In genomic region chr11:65489706-65490310, GRCh38 we compare ENCODE assay signal across 1 cellular context.
A peak's percentile ranks its signal among the peaks of the same experiment; 100 is the strongest.
TF ChIP-seq lines count a peak whose summit lies in the region.

No MANE protein-coding gene starts in this region.

TF ChIP-seq in HepG2, 621 proteins besides CTCF, POLR2A, EP300 and RAD21 (continued from another document and continues in another):
- peak; percentile 49; the same call in 1 of the 2 replicates for TF ChIP-seq MED1 (CRISPR knock-in tag; IDR thresholded peaks at IDR 0.05)
- TF ChIP-seq ZNF724P (CRISPR knock-in tag; IDR thresholded peaks at IDR 0.05; ENCODE audit: borderline replicate concordance): 0 out of 2 replicates have a peak, but pooled peaks have one; percentile 17
- peak; percentile 75 for TF ChIP-seq RARA (CRISPR knock-in tag; IDR thresholded peaks at IDR 0.05)
- TF ChIP-seq ZNF205 (CRISPR knock-in tag; IDR thresholded peaks at IDR 0.05): no peak; the same call in 1 of the 2 replicates
- 0 out of 2 replicates have a peak, but pooled peaks have one; percentile 56 for TF ChIP-seq ZNF615 (CRISPR knock-in tag; IDR thresholded peaks at IDR 0.05; ENCODE audit: borderline replicate concordance)
- TF ChIP-seq NCOA2 (CRISPR knock-in tag; IDR thresholded peaks at IDR 0.05): peak; percentile 55
- TF ChIP-seq HOXA3 (CRISPR knock-in tag; IDR thresholded peaks at IDR 0.05): peak; percentile 62
- TF ChIP-seq ZNF260 (CRISPR knock-in tag; IDR thresholded peaks at IDR 0.05; ENCODE audit: borderline replicate concordance, low read depth): no peak
- no peak for TF ChIP-seq SP140L (CRISPR knock-in tag; IDR thresholded peaks at IDR 0.05; ENCODE audit: borderline replicate concordance)
- 0 out of 2 replicates have a peak, but pooled peaks have one; percentile 70 for TF ChIP-seq ERF (CRISPR knock-in tag; IDR thresholded peaks at IDR 0.05)
- 0 out of 2 replicates have a peak, but pooled peaks have one; percentile 7 for TF ChIP-seq ATF7-NPFF (CRISPR knock-in tag; IDR thresholded peaks at IDR 0.05; ENCODE audit: low read depth)
- peak; percentile 57 for TF ChIP-seq FOSL2 (CRISPR knock-in tag; IDR thresholded peaks at IDR 0.05)
- peak; percentile 63; the same call in 1 of the 2 replicates for TF ChIP-seq ZNF441 (CRISPR knock-in tag; IDR thresholded peaks at IDR 0.05; ENCODE audit: borderline replicate concordance)
- no peak for TF ChIP-seq HNRNPLL (IDR thresholded peaks at IDR 0.05; ENCODE audit: low read depth, low read length, poor library complexity, severe bottlenecking)
- TF ChIP-seq IRF9 (CRISPR knock-in tag; IDR thresholded peaks at IDR 0.05; ENCODE audit: borderline replicate concordance): 0 out of 2 replicates have a peak, but pooled peaks have one; percentile 37
- TF ChIP-seq ZNF383 (CRISPR knock-in tag; IDR thresholded peaks at IDR 0.05; ENCODE audit: borderline replicate concordance): 0 out of 2 replicates have a peak, but pooled peaks have one; percentile 62
- TF ChIP-seq ETS1 (CRISPR knock-in tag; IDR thresholded peaks at IDR 0.05): no peak
- TF ChIP-seq DRAP1 (CRISPR knock-in tag; IDR thresholded peaks at IDR 0.05): peak; percentile 56
- peak; percentile 67 for TF ChIP-seq FOXA3 (CRISPR knock-in tag; IDR thresholded peaks at IDR 0.05)
- no peak for TF ChIP-seq ATM (IDR thresholded peaks at IDR 0.05; ENCODE audit: borderline replicate concordance)
- peak; percentile 55 for TF ChIP-seq ZFP91 (CRISPR knock-in tag; IDR thresholded peaks at IDR 0.05; ENCODE audit: borderline replicate concordance)
- no peak for TF ChIP-seq NFE2L2 (IDR thresholded peaks at IDR 0.05; ENCODE audit: low read length)
- TF ChIP-seq SNAPC5 (CRISPR knock-in tag; IDR thresholded peaks at IDR 0.05; ENCODE audit: borderline replicate concordance): no peak
- peak; percentile 44 for TF ChIP-seq SKI (IDR thresholded peaks at IDR 0.05; ENCODE audit: partially characterized antibody)
- 0 out of 2 replicates have a peak, but pooled peaks have one; percentile 43 for TF ChIP-seq ZNF546 (CRISPR knock-in tag; conservative IDR thresholded peaks at IDR 0.05)
- TF ChIP-seq ZNF713 (CRISPR knock-in tag; IDR thresholded peaks at IDR 0.05): no peak
- TF ChIP-seq FOXO1 (CRISPR knock-in tag; IDR thresholded peaks at IDR 0.05): peak; percentile 16; the same call in 1 of the 2 replicates
- TF ChIP-seq THRA (CRISPR knock-in tag; IDR thresholded peaks at IDR 0.05; ENCODE audit: borderline replicate concordance): no peak; the same call in 1 of the 2 replicates
- TF ChIP-seq RARG (CRISPR knock-in tag; IDR thresholded peaks at IDR 0.05; ENCODE audit: low read depth): 0 out of 2 replicates have a peak, but pooled peaks have one; percentile 45
- peak in 1 of 2 experiments; percentile 18; a peak in 1 of 4 replicates for TF ChIP-seq REST (IDR thresholded peaks at IDR 0.05; ENCODE audit: borderline replicate concordance in 1 of 2, low read depth in 1 of 2, low read length in 2 of 2)
- peak; percentile 70 for TF ChIP-seq ZFX (CRISPR knock-in tag; IDR thresholded peaks at IDR 0.05; ENCODE audit: low read depth)
- TF ChIP-seq FOSL1 (CRISPR knock-in tag; IDR thresholded peaks at IDR 0.05; ENCODE audit: borderline replicate concordance): no peak
- peak; percentile 41; the same call in 1 of the 2 replicates for TF ChIP-seq NR2F6 (IDR thresholded peaks at IDR 0.05)
- TF ChIP-seq NR2F6 (CRISPR knock-in tag; IDR thresholded peaks at IDR 0.05): peak; percentile 72
- peak; percentile 10; the same call in 1 of the 2 replicates for TF ChIP-seq ZNF121 (CRISPR knock-in tag; IDR thresholded peaks at IDR 0.05)
- TF ChIP-seq TFAP4 (IDR thresholded peaks at IDR 0.05; ENCODE audit: borderline replicate concordance, low read depth): peak; percentile 86; the same call in 1 of the 2 replicates
- no peak for TF ChIP-seq ZNF550 (CRISPR knock-in tag; IDR thresholded peaks at IDR 0.05; ENCODE audit: borderline replicate concordance)
- TF ChIP-seq PAXIP1 (CRISPR knock-in tag; conservative IDR thresholded peaks at IDR 0.05): peak; percentile 81
- TF ChIP-seq CREB1 (IDR thresholded peaks at IDR 0.05): no peak
- no peak for TF ChIP-seq CREB1 (CRISPR knock-in tag; IDR thresholded peaks at IDR 0.05)
- no peak for TF ChIP-seq TAF1 (CRISPR knock-in tag; IDR thresholded peaks at IDR 0.05)
- TF ChIP-seq ZNF251 (CRISPR knock-in tag; IDR thresholded peaks at IDR 0.05): no peak
- peak; percentile 91 for TF ChIP-seq BCL6 (CRISPR knock-in tag; IDR thresholded peaks at IDR 0.05)
- 0 out of 2 replicates have a peak, but pooled peaks have one; percentile 11 for TF ChIP-seq ZNF350 (CRISPR knock-in tag; IDR thresholded peaks at IDR 0.05; ENCODE audit: borderline replicate concordance, low read depth)
- 0 out of 2 replicates have a peak, but pooled peaks have one; percentile 60 for TF ChIP-seq ZNF331 (CRISPR knock-in tag; IDR thresholded peaks at IDR 0.05)
- TF ChIP-seq HNF4A (CRISPR knock-in tag; IDR thresholded peaks at IDR 0.05): peak; percentile 73
- no peak for TF ChIP-seq CAMTA2 (CRISPR knock-in tag; IDR thresholded peaks at IDR 0.05; ENCODE audit: borderline replicate concordance)
- TF ChIP-seq SIX4 (CRISPR knock-in tag; IDR thresholded peaks at IDR 0.05): 0 out of 2 replicates have a peak, but pooled peaks have one; percentile 31
- 0 out of 2 replicates have a peak, but pooled peaks have one; percentile 58 for TF ChIP-seq ZNF343 (CRISPR knock-in tag; IDR thresholded peaks at IDR 0.05)
- TF ChIP-seq ZNF264 (CRISPR knock-in tag; IDR thresholded peaks at IDR 0.05): no peak; the same call in 1 of the 2 replicates
- peak; percentile 42; the same call in 1 of the 2 replicates for TF ChIP-seq HOMEZ (CRISPR knock-in tag; IDR thresholded peaks at IDR 0.05; ENCODE audit: low read depth)
- peak; percentile 57; the same call in 1 of the 2 replicates for TF ChIP-seq RBFOX2 (IDR thresholded peaks at IDR 0.05; ENCODE audit: low read depth, low read length)
- peak; percentile 31; the same call in 1 of the 2 replicates for TF ChIP-seq ZNF563 (CRISPR knock-in tag; IDR thresholded peaks at IDR 0.05)
- TF ChIP-seq HIVEP1 (CRISPR knock-in tag; IDR thresholded peaks at IDR 0.05): peak; percentile 19; the same call in 1 of the 2 replicates
- TF ChIP-seq ZEB1 (IDR thresholded peaks at IDR 0.05; ENCODE audit: insufficient replicate concordance, low read depth): no peak
